8 cellular contexts compared by ENCODE assay signal in genomic region chr2:172101008-172101706, GRCh38. TPM values are rescaled to one million over a fixed set of nuclear protein-coding genes. Genes with fewer than 3 reads are reported as not detected.
DNase-seq lines count a peak whose midpoint lies in the region; ATAC-seq and TF ChIP-seq lines count a peak whose summit lies in the region.
"Had no signal": no experiment of that assay in that cellular context is flagged by ENCODE, and none has a peak within 500 bp of the region (broad histone marks: within the 10 kb centered on the region; RNA-seq: fewer than 3 reads in every experiment).

No MANE protein-coding gene starts in this region.

- peak; percentile 46 for DNase-seq in COLO668 (lab: John Stamatoyannopoulos, UW; ENCODE audit: unreplicated experiment)
- no peak for DNase-seq in activated naive CD8-positive, alpha-beta T cell treated with anti-CD3 and anti-CD28 coated beads for 36 hours
- DNase-seq in naive thymus-derived CD8-positive, alpha-beta T cell, result peak in 2 of 10 donors; percentile 25 to 32
- DNase-seq in testis, result no peak
- DNase-seq in midbrain (lab: John Stamatoyannopoulos, UW), result no peak
- no peak for DNase-seq in KBM-7

- POLR2A ChIA-PET in HEK293 (lab: Yijun Ruan, JAX), result interaction anchor here (0.9 to 8.7 kb wide), 11 partner anchors 11 to 291 kb away, joined by 3 to 82 read pairs (median 4); partner anchors contain the start of genes DLX1 and HAT1
- POLR2A ChIA-PET in naive thymus-derived CD8-positive, alpha-beta T cell (lab: Charles Lee), result interaction anchor here (0.7 to 4.2 kb wide), 4 partner anchors 10 to 19 kb away, joined by 3 to 40 read pairs (median 6); partner anchors contain the start of gene DLX1

- no peak for TF ChIP-seq POLR2A in testis (IDR thresholded peaks at IDR 0.05)

- intact Hi-C loops in testis (cut with DNase I; ENCODE audit: low total_unique reads), result loop anchor here (10.0 kb wide), 2 partner anchors 286 to 416 kb away; partner anchors contain the start of gene DYNC1I2

- 11 to 14% methylated on average over 29 to 41 of the region's 41 CpGs for WGBS in testis, 2 donors

- no peaks in the 10 kb centered on the region for H3K9me3 Mint-ChIP-seq in activated naive CD8-positive, alpha-beta T cell treated with anti-CD3 and anti-CD28 coated beads for 36 hours
- H3K9me3 Mint-ChIP-seq in naive thymus-derived CD8-positive, alpha-beta T cell, result peaks cover 0 to 7% (median 0%) of the 10 kb centered on the region in 9 donors

- H3K4me1 ChIP-seq in HEK293 (ENCODE audit: control insufficient read depth, insufficient read depth, low read length) (peaks cover 19% of the 10 kb centered on the region), testis (peaks cover 28% of the 10 kb centered on the region)

- TF ChIP-seq CTCF in HEK293 (tag by site-specific recombination; IDR thresholded peaks at IDR 0.05), result no peak
- no peak for TF ChIP-seq CTCF in testis (IDR thresholded peaks at IDR 0.05)

- H3K4me3 ChIP-seq in HEK293 (ENCODE audit: low read depth, low read length), result peak overlapping the region; percentile 67
- no peak overlapping the region for H3K4me3 ChIP-seq in testis

- H3K27me3 Mint-ChIP-seq in activated naive CD8-positive, alpha-beta T cell treated with anti-CD3 and anti-CD28 coated beads for 36 hours, result peaks cover 93% of the 10 kb centered on the region
- H3K27me3 Mint-ChIP-seq in naive thymus-derived CD8-positive, alpha-beta T cell, result peaks cover 33 to 86% (median 56%) of the 10 kb centered on the region in 5 donors

- H3K27ac Mint-ChIP-seq in activated naive CD8-positive, alpha-beta T cell treated with anti-CD3 and anti-CD28 coated beads for 36 hours, result no peak overlapping the region
- H3K27ac Mint-ChIP-seq in naive thymus-derived CD8-positive, alpha-beta T cell, result peak overlapping the region in 2 of 10 donors; percentile 62 to 80

- ATAC-seq in naive thymus-derived CD8-positive, alpha-beta T cell, result no peak

- in situ Hi-C loops in KBM-7 (cut with MboI; ENCODE audit: low pct_unique_long_range_greater_than_20kb, low sequenced_read_pairs), result loop anchor here (25.0 kb wide), 2 partner anchors 389 to 514 kb away; no protein-coding TSS in a partner anchor

- H3K9me3 ChIP-seq in HEK293 (ENCODE audit: control insufficient read depth, insufficient read depth, low read depth, low read length) (no peaks in the 10 kb centered on the region), testis (no peaks in the 10 kb centered on the region)

- H3K4me3 Mint-ChIP-seq in activated naive CD8-positive, alpha-beta T cell treated with anti-CD3 and anti-CD28 coated beads for 36 hours, result peak overlapping the region; percentile 81
- peak overlapping the region; percentile 66 to 92 (median 82) for H3K4me3 Mint-ChIP-seq in naive thymus-derived CD8-positive, alpha-beta T cell

- peaks cover 1% of the 10 kb centered on the region for H3K36me3 Mint-ChIP-seq in activated naive CD8-positive, alpha-beta T cell treated with anti-CD3 and anti-CD28 coated beads for 36 hours
- H3K36me3 Mint-ChIP-seq in naive thymus-derived CD8-positive, alpha-beta T cell, result peaks cover 0 to 15% (median 0%) of the 10 kb centered on the region in 3 donors

- H3K4me1 Mint-ChIP-seq in activated naive CD8-positive, alpha-beta T cell treated with anti-CD3 and anti-CD28 coated beads for 36 hours, result peaks cover 46% of the 10 kb centered on the region
- peaks cover 26 to 71% (median 63%) of the 10 kb centered on the region in 4 donors for H3K4me1 Mint-ChIP-seq in naive thymus-derived CD8-positive, alpha-beta T cell

- H3K27ac ChIP-seq in HEK293 (ENCODE audit: extremely low read depth, low read depth, low read length), result peak overlapping the region; percentile 99
- no peak overlapping the region for H3K27ac ChIP-seq in testis

- H3K36me3 ChIP-seq in HEK293 (ENCODE audit: control insufficient read depth in 2 of 2, insufficient read depth in 1 of 2, low read length in 2 of 2) (peaks cover 0 to 22% of the 10 kb centered on the region in 2 experiments; a peak in 1 of 3 replicates), testis (ENCODE audit: low read depth, missing control alignments) (no peaks in the 10 kb centered on the region)

- CTCF ChIA-PET in HEK293 (lab: Yijun Ruan, JAX), result interaction anchor here (0.6 to 4.5 kb wide), 5 partner anchors 17 to 419 kb away, joined by 3 to 31 read pairs (median 3); no protein-coding TSS in a partner anchor

- H3K27me3 ChIP-seq in testis, result peaks cover 7% of the 10 kb centered on the region

TF ChIP-seq in HEK293, 187 proteins besides CTCF, POLR2A, EP300 and RAD21 (continues in another document):
- no peak for TF ChIP-seq ZFP3 (tag by site-specific recombination; IDR thresholded peaks at IDR 0.05; ENCODE audit: low read depth)
- TF ChIP-seq SETDB1 (IDR thresholded peaks at IDR 0.05; ENCODE audit: insufficient read length, low read length), result no peak
- no peak for TF ChIP-seq ELK4 (IDR thresholded peaks at IDR 0.05; ENCODE audit: borderline replicate concordance, low read depth, low read length)
- TF ChIP-seq ZNF510 (tag by site-specific recombination; IDR thresholded peaks at IDR 0.05; ENCODE audit: insufficient replicate concordance), result no peak
- TF ChIP-seq KLF1 (tag by site-specific recombination; IDR thresholded peaks at IDR 0.05), result no peak
- 0 out of 2 replicates have a peak, but pooled peaks have one; percentile 11 for TF ChIP-seq ZBTB6 (tag by site-specific recombination; IDR thresholded peaks at IDR 0.05)
- no peak for TF ChIP-seq SP2 (tag by site-specific recombination; IDR thresholded peaks at IDR 0.05)
- no peak for TF ChIP-seq ZNF354C (tag by site-specific recombination; IDR thresholded peaks at IDR 0.05; ENCODE audit: borderline replicate concordance, low read depth)
- peak; percentile 27 for TF ChIP-seq GLIS1 (tag by site-specific recombination; IDR thresholded peaks at IDR 0.05)
- TF ChIP-seq SP3 (tag by site-specific recombination; IDR thresholded peaks at IDR 0.05), result no peak
- no peak for TF ChIP-seq RBAK (tag by site-specific recombination; IDR thresholded peaks at IDR 0.05)
- TF ChIP-seq ZIC2 (tag by site-specific recombination; IDR thresholded peaks at IDR 0.05), result peak; percentile 94
- no peak for TF ChIP-seq HOXA7 (CRISPR knock-in tag; IDR thresholded peaks at IDR 0.05; ENCODE audit: borderline replicate concordance)
- TF ChIP-seq ZNF704 (tag by site-specific recombination; IDR thresholded peaks at IDR 0.05), result no peak
- no peak for TF ChIP-seq IKZF3 (tag by site-specific recombination; IDR thresholded peaks at IDR 0.05)
- no peak for TF ChIP-seq ZNF10 (tag by site-specific recombination; IDR thresholded peaks at IDR 0.05)
- no peak for TF ChIP-seq SCRT2 (tag by site-specific recombination; IDR thresholded peaks at IDR 0.05)

RNA-seq across cellular contexts. Expression of gene DLX2, which starts 1.5 kb away (rescaled TPM):
- not detected for total RNA-seq in activated naive CD8-positive, alpha-beta T cell treated with anti-CD3 and anti-CD28 coated beads for 36 hours
- not detected for total RNA-seq in naive thymus-derived CD8-positive, alpha-beta T cell
- not detected for polyA plus RNA-seq in naive thymus-derived CD8-positive, alpha-beta T cell
- total RNA-seq in testis, result 1 to 10 TPM in 1 of 2 donors, under 1 TPM in 1; 0.99 to 1.1 TPM
- polyA plus RNA-seq in testis (ENCODE audit: insufficient read depth, low read depth, low replicate concordance), result 0.29 TPM
- total RNA-seq: renal cortical epithelial cell had no signal

RNA-seq across cellular contexts. Expression of gene DLX1, which starts 15.8 kb away (rescaled TPM):
- total RNA-seq in activated naive CD8-positive, alpha-beta T cell treated with anti-CD3 and anti-CD28 coated beads for 36 hours, result under 1 TPM in 1 of 2 experiments, not detected in 1; 0.10 TPM
- not detected for total RNA-seq in naive thymus-derived CD8-positive, alpha-beta T cell
- not detected for polyA plus RNA-seq in naive thymus-derived CD8-positive, alpha-beta T cell
- total RNA-seq in testis, result not detected
- 0.21 TPM for polyA plus RNA-seq in testis (ENCODE audit: insufficient read depth, low read depth, low replicate concordance)
- total RNA-seq: renal cortical epithelial cell had no signal
